ENCODE assay signal across 1 cellular context in genomic region chr10:75012471-75012870, GRCh38.
TF ChIP-seq lines count a peak whose summit lies in the region.

No MANE protein-coding gene starts in this region.

TF ChIP-seq in GM23338, 12 proteins besides CTCF, POLR2A, EP300 and RAD21:
- TF ChIP-seq, protein P1, sequence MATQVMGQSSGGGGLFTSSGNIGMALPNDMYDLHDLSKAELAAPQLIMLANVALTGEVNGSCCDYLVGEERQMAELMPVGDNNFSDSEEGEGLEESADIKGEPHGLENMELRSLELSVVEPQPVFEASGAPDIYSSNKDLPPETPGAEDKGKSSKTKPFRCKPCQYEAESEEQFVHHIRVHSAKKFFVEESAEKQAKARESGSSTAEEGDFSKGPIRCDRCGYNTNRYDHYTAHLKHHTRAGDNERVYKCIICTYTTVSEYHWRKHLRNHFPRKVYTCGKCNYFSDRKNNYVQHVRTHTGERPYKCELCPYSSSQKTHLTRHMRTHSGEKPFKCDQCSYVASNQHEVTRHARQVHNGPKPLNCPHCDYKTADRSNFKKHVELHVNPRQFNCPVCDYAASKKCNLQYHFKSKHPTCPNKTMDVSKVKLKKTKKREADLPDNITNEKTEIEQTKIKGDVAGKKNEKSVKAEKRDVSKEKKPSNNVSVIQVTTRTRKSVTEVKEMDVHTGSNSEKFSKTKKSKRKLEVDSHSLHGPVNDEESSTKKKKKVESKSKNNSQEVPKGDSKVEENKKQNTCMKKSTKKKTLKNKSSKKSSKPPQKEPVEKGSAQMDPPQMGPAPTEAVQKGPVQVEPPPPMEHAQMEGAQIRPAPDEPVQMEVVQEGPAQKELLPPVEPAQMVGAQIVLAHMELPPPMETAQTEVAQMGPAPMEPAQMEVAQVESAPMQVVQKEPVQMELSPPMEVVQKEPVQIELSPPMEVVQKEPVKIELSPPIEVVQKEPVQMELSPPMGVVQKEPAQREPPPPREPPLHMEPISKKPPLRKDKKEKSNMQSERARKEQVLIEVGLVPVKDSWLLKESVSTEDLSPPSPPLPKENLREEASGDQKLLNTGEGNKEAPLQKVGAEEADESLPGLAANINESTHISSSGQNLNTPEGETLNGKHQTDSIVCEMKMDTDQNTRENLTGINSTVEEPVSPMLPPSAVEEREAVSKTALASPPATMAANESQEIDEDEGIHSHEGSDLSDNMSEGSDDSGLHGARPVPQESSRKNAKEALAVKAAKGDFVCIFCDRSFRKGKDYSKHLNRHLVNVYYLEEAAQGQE (IDR thresholded peaks at IDR 0.05; ENCODE audit: unreplicated experiment): no peak
- TF ChIP-seq CREB1 (CRISPR knock-in tag; IDR thresholded peaks at IDR 0.05; ENCODE audit: low read depth): no peak
- no peak for TF ChIP-seq EZH2phosphoT487 (IDR thresholded peaks at IDR 0.05; ENCODE audit: unreplicated experiment)
- no peak for TF ChIP-seq ETS1 (IDR thresholded peaks at IDR 0.05)
- TF ChIP-seq ZNF331 (CRISPR knock-in tag; IDR thresholded peaks at IDR 0.05; ENCODE audit: low read depth): no peak
- TF ChIP-seq JUNB (IDR thresholded peaks at IDR 0.05; ENCODE audit: unreplicated experiment): no peak
- no peak for TF ChIP-seq ZNF114 (CRISPR knock-in tag; IDR thresholded peaks at IDR 0.05)
- no peak for TF ChIP-seq EZH2 (IDR thresholded peaks at IDR 0.05; ENCODE audit: low read depth, unreplicated experiment)
- no peak for TF ChIP-seq STAT1 (IDR thresholded peaks at IDR 0.05; ENCODE audit: unreplicated experiment)
- TF ChIP-seq NANOG (IDR thresholded peaks at IDR 0.05; ENCODE audit: borderline replicate concordance): no peak
- no peak for TF ChIP-seq POLR2AphosphoS5 (IDR thresholded peaks at IDR 0.05; ENCODE audit: low read depth)
- TF ChIP-seq, protein P2, sequence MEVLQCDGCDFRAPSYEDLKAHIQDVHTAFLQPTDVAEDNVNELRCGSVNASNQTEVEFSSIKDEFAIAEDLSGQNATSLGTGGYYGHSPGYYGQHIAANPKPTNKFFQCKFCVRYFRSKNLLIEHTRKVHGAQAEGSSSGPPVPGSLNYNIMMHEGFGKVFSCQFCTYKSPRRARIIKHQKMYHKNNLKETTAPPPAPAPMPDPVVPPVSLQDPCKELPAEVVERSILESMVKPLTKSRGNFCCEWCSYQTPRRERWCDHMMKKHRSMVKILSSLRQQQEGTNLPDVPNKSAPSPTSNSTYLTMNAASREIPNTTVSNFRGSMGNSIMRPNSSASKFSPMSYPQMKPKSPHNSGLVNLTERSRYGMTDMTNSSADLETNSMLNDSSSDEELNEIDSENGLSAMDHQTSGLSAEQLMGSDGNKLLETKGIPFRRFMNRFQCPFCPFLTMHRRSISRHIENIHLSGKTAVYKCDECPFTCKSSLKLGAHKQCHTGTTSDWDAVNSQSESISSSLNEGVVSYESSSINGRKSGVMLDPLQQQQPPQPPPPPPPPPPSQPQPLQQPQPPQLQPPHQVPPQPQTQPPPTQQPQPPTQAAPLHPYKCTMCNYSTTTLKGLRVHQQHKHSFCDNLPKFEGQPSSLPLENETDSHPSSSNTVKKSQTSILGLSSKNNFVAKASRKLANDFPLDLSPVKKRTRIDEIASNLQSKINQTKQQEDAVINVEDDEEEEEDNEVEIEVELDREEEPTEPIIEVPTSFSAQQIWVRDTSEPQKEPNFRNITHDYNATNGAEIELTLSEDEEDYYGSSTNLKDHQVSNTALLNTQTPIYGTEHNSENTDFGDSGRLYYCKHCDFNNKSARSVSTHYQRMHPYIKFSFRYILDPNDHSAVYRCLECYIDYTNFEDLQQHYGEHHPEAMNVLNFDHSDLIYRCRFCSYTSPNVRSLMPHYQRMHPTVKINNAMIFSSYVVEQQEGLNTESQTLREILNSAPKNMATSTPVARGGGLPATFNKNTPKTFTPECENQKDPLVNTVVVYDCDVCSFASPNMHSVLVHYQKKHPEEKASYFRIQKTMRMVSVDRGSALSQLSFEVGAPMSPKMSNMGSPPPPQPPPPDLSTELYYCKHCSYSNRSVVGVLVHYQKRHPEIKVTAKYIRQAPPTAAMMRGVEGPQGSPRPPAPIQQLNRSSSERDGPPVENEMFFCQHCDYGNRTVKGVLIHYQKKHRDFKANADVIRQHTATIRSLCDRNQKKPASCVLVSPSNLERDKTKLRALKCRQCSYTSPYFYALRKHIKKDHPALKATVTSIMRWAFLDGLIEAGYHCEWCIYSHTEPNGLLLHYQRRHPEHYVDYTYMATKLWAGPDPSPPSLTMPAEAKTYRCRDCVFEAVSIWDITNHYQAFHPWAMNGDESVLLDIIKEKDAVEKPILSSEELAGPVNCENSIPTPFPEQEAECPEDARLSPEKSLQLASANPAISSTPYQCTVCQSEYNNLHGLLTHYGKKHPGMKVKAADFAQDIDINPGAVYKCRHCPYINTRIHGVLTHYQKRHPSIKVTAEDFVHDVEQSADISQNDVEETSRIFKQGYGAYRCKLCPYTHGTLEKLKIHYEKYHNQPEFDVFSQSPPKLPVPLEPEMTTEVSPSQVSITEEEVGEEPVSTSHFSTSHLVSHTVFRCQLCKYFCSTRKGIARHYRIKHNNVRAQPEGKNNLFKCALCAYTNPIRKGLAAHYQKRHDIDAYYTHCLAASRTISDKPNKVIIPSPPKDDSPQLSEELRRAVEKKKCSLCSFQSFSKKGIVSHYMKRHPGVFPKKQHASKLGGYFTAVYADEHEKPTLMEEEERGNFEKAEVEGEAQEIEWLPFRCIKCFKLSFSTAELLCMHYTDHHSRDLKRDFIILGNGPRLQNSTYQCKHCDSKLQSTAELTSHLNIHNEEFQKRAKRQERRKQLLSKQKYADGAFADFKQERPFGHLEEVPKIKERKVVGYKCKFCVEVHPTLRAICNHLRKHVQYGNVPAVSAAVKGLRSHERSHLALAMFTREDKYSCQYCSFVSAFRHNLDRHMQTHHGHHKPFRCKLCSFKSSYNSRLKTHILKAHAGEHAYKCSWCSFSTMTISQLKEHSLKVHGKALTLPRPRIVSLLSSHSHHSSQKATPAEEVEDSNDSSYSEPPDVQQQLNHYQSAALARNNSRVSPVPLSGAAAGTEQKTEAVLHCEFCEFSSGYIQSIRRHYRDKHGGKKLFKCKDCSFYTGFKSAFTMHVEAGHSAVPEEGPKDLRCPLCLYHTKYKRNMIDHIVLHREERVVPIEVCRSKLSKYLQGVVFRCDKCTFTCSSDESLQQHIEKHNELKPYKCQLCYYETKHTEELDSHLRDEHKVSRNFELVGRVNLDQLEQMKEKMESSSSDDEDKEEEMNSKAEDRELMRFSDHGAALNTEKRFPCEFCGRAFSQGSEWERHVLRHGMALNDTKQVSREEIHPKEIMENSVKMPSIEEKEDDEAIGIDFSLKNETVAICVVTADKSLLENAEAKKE (CRISPR knock-in tag; IDR thresholded peaks at IDR 0.05): no peak
